In genomic region chr2:40440835-40441234, GRCh38 we compare ENCODE assay signal across 25 cellular contexts. TPM values are rescaled to one million over a fixed set of nuclear protein-coding genes. Genes with fewer than 3 reads are reported as not detected.
DNase-seq lines count a peak whose midpoint lies in the region; ATAC-seq and TF ChIP-seq lines count a peak whose summit lies in the region.
"Had no signal": no experiment of that assay in that cellular context is flagged by ENCODE, and none has a peak within 500 bp of the region (broad histone marks: within the 10 kb centered on the region; RNA-seq: fewer than 3 reads in every experiment).

No MANE protein-coding gene starts in this region.

- H3K9me2 ChIP-seq in SK-N-SH = no peaks in the 10 kb centered on the region
- no peaks in the 10 kb centered on the region for H3K9me2 ChIP-seq in Karpas-422 (replicated peaks; ENCODE audit: insufficient read depth, low read length)

- no peak overlapping the region for H3K9ac ChIP-seq in SK-N-SH
- no peak overlapping the region for H3K9ac ChIP-seq in Karpas-422 (ENCODE audit: low read length)

- H2AFZ ChIP-seq in SK-N-SH (ENCODE audit: low read depth) = no peak overlapping the region
- H2AFZ ChIP-seq in Karpas-422 (ENCODE audit: low read length) = no peak overlapping the region
- H2AFZ ChIP-seq: hepatocyte had no signal

- POLR2A ChIA-PET in SK-N-SH (lab: Yijun Ruan, JAX) = no interaction called here

- no peak for TF ChIP-seq CTCF in SK-N-SH (IDR thresholded peaks at IDR 0.05)

- CTCF ChIA-PET in SK-N-SH (lab: Yijun Ruan, JAX) = no interaction called here
- CTCF ChIA-PET in activated CD8-positive, alpha-beta memory T cell treated with anti-CD3 and anti-CD28 coated beads, Interleukin-2, amount 10 ng/mL, durations not matched to agents 7 days and 5 days (lab: Charles Lee) = no interaction called here

- H3K27me3 ChIP-seq in SK-N-SH (ENCODE audit: insufficient read depth) = no peaks in the 10 kb centered on the region
- H3K27me3 ChIP-seq in Karpas-422 (ENCODE audit: low read length) = no peaks in the 10 kb centered on the region
- H3K27me3 ChIP-seq: body of pancreas, hepatocyte had no signal

- H3K27ac Mint-ChIP-seq in naive B cell = no peak overlapping the region
- H3K27ac Mint-ChIP-seq in activated CD8-positive, alpha-beta memory T cell treated with anti-CD3 and anti-CD28 coated beads, Interleukin-2, amount 10 ng/mL, durations not matched to agents 7 days and 5 days = no peak overlapping the region
- H3K27ac Mint-ChIP-seq: activated CD4-positive, alpha-beta memory T cell treated with anti-CD3 and anti-CD28 coated beads, Interleukin-2, amount 10 ng/mL, durations not matched to agents 7 days and 5 days; activated naive CD8-positive, alpha-beta T cell treated with anti-CD3 and anti-CD28 coated beads, Interleukin-2, amount 10 ng/mL, durations not matched to agents 7 days and 5 days; stimulated activated effector memory CD8-positive, alpha-beta T cell treated with anti-CD3 and anti-CD28 coated beads, Interleukin-12 subunit alpha, Interleukin-12 subunit beta, amount 100 ng/mL, for 72 hours had no signal

- H3F3A ChIP-seq in SK-N-SH (replicated peaks; ENCODE audit: insufficient read depth) = peaks cover 6% of the 10 kb centered on the region

- H3K27ac ChIP-seq in SK-N-SH (ENCODE audit: low read depth in 2 of 2, low read length in 1 of 2) = peak overlapping the region in 1 of 2 experiments; percentile 18; a peak in 2 of 4 replicates
- no peak overlapping the region for H3K27ac ChIP-seq in Karpas-422 (ENCODE audit: low read length)
- H3K27ac ChIP-seq: body of pancreas, hepatocyte had no signal

- H3K9me3 ChIP-seq in SK-N-SH (no peaks in the 10 kb centered on the region), Karpas-422 (ENCODE audit: low read length) (no peaks in the 10 kb centered on the region)
- H3K9me3 ChIP-seq: body of pancreas had no signal

- 0 out of 2 replicates have a peak overlapping the region, but pooled peaks have one; percentile 0 for H3K4me2 ChIP-seq in SK-N-SH
- H3K4me2 ChIP-seq in Karpas-422 (ENCODE audit: low read depth, low read length, poor library complexity, severe bottlenecking) = no peak overlapping the region
- H3K4me2 ChIP-seq: hepatocyte had no signal

- no peak for TF ChIP-seq EP300 in SK-N-SH (IDR thresholded peaks at IDR 0.05; ENCODE audit: borderline replicate concordance in 1 of 2, low read depth in 1 of 2, low read length in 1 of 2)

- no peaks in the 10 kb centered on the region for H3K36me3 Mint-ChIP-seq in naive B cell
- no peaks in the 10 kb centered on the region for H3K36me3 Mint-ChIP-seq in activated CD8-positive, alpha-beta memory T cell treated with anti-CD3 and anti-CD28 coated beads, Interleukin-2, amount 10 ng/mL, durations not matched to agents 7 days and 5 days
- H3K36me3 Mint-ChIP-seq: activated naive CD8-positive, alpha-beta T cell treated with anti-CD3 and anti-CD28 coated beads, Interleukin-2, amount 10 ng/mL, durations not matched to agents 7 days and 5 days; IgD-negative memory B cell; stimulated activated effector memory CD8-positive, alpha-beta T cell treated with anti-CD3 and anti-CD28 coated beads, Interleukin-12 subunit alpha, Interleukin-12 subunit beta, amount 100 ng/mL, for 72 hours had no signal

- H3K36me3 ChIP-seq in SK-N-SH (replicated peaks in 1 of 2; ENCODE audit: control insufficient read depth in 1 of 2, insufficient read depth in 2 of 2, low read length in 1 of 2) (no peaks in the 10 kb centered on the region), Karpas-422 (ENCODE audit: insufficient read depth, low read length) (no peaks in the 10 kb centered on the region)

- peaks cover 31% of the 10 kb centered on the region; the same call in 1 of the 2 replicates for H3K79me2 ChIP-seq in SK-N-SH (ENCODE audit: insufficient read depth)
- H3K79me2 ChIP-seq in Karpas-422 (ENCODE audit: low read length) = no peaks in the 10 kb centered on the region
- H3K79me2 ChIP-seq: hepatocyte had no signal

- DNase-seq in SK-N-SH (no peak), Karpas-422 (peak; percentile 49), OCI-M1 (lab: John Stamatoyannopoulos, UW) (peak; percentile 81), naive B cell (peak; percentile 12), Ammon's horn (ENCODE audit: low spot score) (no peak)
- no peak for DNase-seq in activated CD8-positive, alpha-beta memory T cell treated with anti-CD3 and anti-CD28 coated beads, Interleukin-2, amount 10 ng/mL, durations not matched to agents 7 days and 5 days
- DNase-seq: activated CD4-positive, alpha-beta memory T cell treated with anti-CD3 and anti-CD28 coated beads, Interleukin-2, amount 10 ng/mL, durations not matched to agents 7 days and 5 days; activated effector memory CD4-positive, alpha-beta T cell treated with Interleukin-2 at 50 U/mL for 16 hours; activated naive CD8-positive, alpha-beta T cell treated with anti-CD3 and anti-CD28 coated beads, Interleukin-2, amount 10 ng/mL, durations not matched to agents 7 days and 5 days; activated T-cell treated with anti-CD3 and anti-CD28 coated beads for 4 hours; body of pancreas; Calu3; effector CD8-positive, alpha-beta T cell; erythroblast; HCEC 1CT; left colon; mesendoderm; NCI-H526; occipital lobe had no signal

- H3K27me3 Mint-ChIP-seq in naive B cell = no peaks in the 10 kb centered on the region
- no peaks in the 10 kb centered on the region for H3K27me3 Mint-ChIP-seq in activated CD8-positive, alpha-beta memory T cell treated with anti-CD3 and anti-CD28 coated beads, Interleukin-2, amount 10 ng/mL, durations not matched to agents 7 days and 5 days
- H3K27me3 Mint-ChIP-seq: activated CD4-positive, alpha-beta memory T cell treated with anti-CD3 and anti-CD28 coated beads, Interleukin-2, amount 10 ng/mL, durations not matched to agents 7 days and 5 days; IgD-negative memory B cell had no signal

- TF ChIP-seq RAD21 in SK-N-SH (IDR thresholded peaks at IDR 0.05; ENCODE audit: low read length) = no peak

- H3K4me3 Mint-ChIP-seq in naive B cell = peak overlapping the region in 1 of 8 donors; percentile 5
- no peak overlapping the region for H3K4me3 Mint-ChIP-seq in activated CD8-positive, alpha-beta memory T cell treated with anti-CD3 and anti-CD28 coated beads, Interleukin-2, amount 10 ng/mL, durations not matched to agents 7 days and 5 days
- H3K4me3 Mint-ChIP-seq: activated CD4-positive, alpha-beta memory T cell treated with anti-CD3 and anti-CD28 coated beads, Interleukin-2, amount 10 ng/mL, durations not matched to agents 7 days and 5 days; activated naive CD8-positive, alpha-beta T cell treated with anti-CD3 and anti-CD28 coated beads, Interleukin-2, amount 10 ng/mL, durations not matched to agents 7 days and 5 days; IgD-negative memory B cell; stimulated activated effector memory CD8-positive, alpha-beta T cell treated with anti-CD3 and anti-CD28 coated beads, Interleukin-12 subunit alpha, Interleukin-12 subunit beta, amount 100 ng/mL, for 72 hours had no signal

- peaks cover 0 to 10% (median 8%) of the 10 kb centered on the region in 3 donors for H3K4me1 Mint-ChIP-seq in naive B cell
- H3K4me1 Mint-ChIP-seq in activated CD8-positive, alpha-beta memory T cell treated with anti-CD3 and anti-CD28 coated beads, Interleukin-2, amount 10 ng/mL, durations not matched to agents 7 days and 5 days = no peaks in the 10 kb centered on the region
- H3K4me1 Mint-ChIP-seq: activated CD4-positive, alpha-beta memory T cell treated with anti-CD3 and anti-CD28 coated beads, Interleukin-2, amount 10 ng/mL, durations not matched to agents 7 days and 5 days; activated naive CD8-positive, alpha-beta T cell treated with anti-CD3 and anti-CD28 coated beads, Interleukin-2, amount 10 ng/mL, durations not matched to agents 7 days and 5 days; stimulated activated effector memory CD8-positive, alpha-beta T cell treated with anti-CD3 and anti-CD28 coated beads, Interleukin-12 subunit alpha, Interleukin-12 subunit beta, amount 100 ng/mL, for 72 hours had no signal

- no peaks in the 10 kb centered on the region for H4K20me1 ChIP-seq in SK-N-SH (ENCODE audit: insufficient read depth)
- H4K20me1 ChIP-seq in Karpas-422 (ENCODE audit: insufficient read depth, low read depth, low read length) = no peaks in the 10 kb centered on the region

- H3K4me1 ChIP-seq in SK-N-SH (ENCODE audit: control insufficient read depth in 1 of 2, insufficient read depth in 2 of 2, low read depth in 1 of 2, low read length in 1 of 2) = peaks cover 0 to 24% of the 10 kb centered on the region in 2 experiments; a peak in 1 of 4 replicates
- H3K4me1 ChIP-seq in Karpas-422 (ENCODE audit: low read length) = 0 out of 2 replicates have a peak, but pooled peaks cover 2% of the 10 kb centered on the region
- H3K4me1 ChIP-seq: body of pancreas had no signal

- WGBS in SK-N-SH (ENCODE audit: low lambda C conversion rate) = 78% methylated on average over 1 of the region's 1 CpG

- H3K9me3 Mint-ChIP-seq in naive B cell = peaks cover 0 to 2% (median 0%) of the 10 kb centered on the region in 7 donors
- H3K9me3 Mint-ChIP-seq in activated CD8-positive, alpha-beta memory T cell treated with anti-CD3 and anti-CD28 coated beads, Interleukin-2, amount 10 ng/mL, durations not matched to agents 7 days and 5 days (ENCODE audit: low read depth) = no peaks in the 10 kb centered on the region
- H3K9me3 Mint-ChIP-seq: activated CD4-positive, alpha-beta memory T cell treated with anti-CD3 and anti-CD28 coated beads, Interleukin-2, amount 10 ng/mL, durations not matched to agents 7 days and 5 days; IgD-negative memory B cell had no signal

- ATAC-seq in SK-N-SH treated with all-trans-retinoic acid at 6 μM for 48 hours = no peak
- no peak for ATAC-seq in naive B cell (ENCODE audit: low read depth in 2 of 2)
- ATAC-seq in activated CD8-positive, alpha-beta memory T cell treated with anti-CD3 and anti-CD28 coated beads, Interleukin-2, amount 10 ng/mL, durations not matched to agents 7 days and 5 days = no peak
- no peak for ATAC-seq in HG03135 (IDR thresholded peaks at IDR 0.05; ENCODE audit: unreplicated experiment)
- ATAC-seq: activated CD4-positive, CD25-positive, alpha-beta regulatory T cell treated with anti-CD3 and anti-CD28 coated beads, Interleukin-2, amount 50 U/mL, for 24 hours; body of pancreas; left colon; stimulated activated effector memory CD8-positive, alpha-beta T cell treated with anti-CD3 and anti-CD28 coated beads, Interleukin-12 subunit alpha, Interleukin-12 subunit beta, amount 100 ng/mL, for 72 hours had no signal

- no peak overlapping the region for H3K4me3 ChIP-seq in SK-N-SH (ENCODE audit: low read depth in 2 of 2, low read length in 1 of 2)
- H3K4me3 ChIP-seq in Karpas-422 (ENCODE audit: low read length) = no peak overlapping the region
- H3K4me3 ChIP-seq: body of pancreas, hepatocyte had no signal

TF ChIP-seq in SK-N-SH treated with all-trans-retinoic acid at 6 μM for 48 hours, 23 proteins besides CTCF, POLR2A, EP300 and RAD21 (continues in another document):
- no peak for TF ChIP-seq ZNF8 (CRISPR knock-in tag; IDR thresholded peaks at IDR 0.05)
- TF ChIP-seq CSDC2 (CRISPR knock-in tag; IDR thresholded peaks at IDR 0.05) = no peak

RNA-seq across cellular contexts. Expression of gene SLC8A1, which starts 11.1 kb away (rescaled TPM):
- polyA plus RNA-seq in SK-N-SH (2012; rRNA removed) (3.2 and 4.6 TPM in 2 replicates), naive B cell (ENCODE audit: low read depth in 6 of 6) (under 1 TPM in 1 of 6 donors, not detected in 5; 0.04 TPM)
- polyA plus RNA-seq in SK-N-SH (2012; cell fraction: cytosol; rRNA removed) = 4.1 and 4.4 TPM in 2 replicates
- 1.2 and 2.9 TPM in 2 replicates for polyA plus RNA-seq in SK-N-SH (2012; cell fraction: nucleus; rRNA removed)
- not detected in 2 replicates for total RNA-seq in Karpas-422 (2014; rRNA removed; shearing (Covaris generic); ENCODE audit: low replicate concordance)
- total RNA-seq in activated CD8-positive, alpha-beta memory T cell treated with anti-CD3 and anti-CD28 coated beads, Interleukin-2, amount 10 ng/mL, durations not matched to agents 7 days and 5 days = 1 to 10 TPM in 1 of 2 experiments, under 1 TPM in 1; 0.44 to 1.1 TPM
- polyA plus RNA-seq: IgD-negative memory B cell had no signal

Comparison
In these comparisons a context has a peak if more than half of its experiments do, and no peak if none do; other contexts are left out.
1. DNase-seq: peak in Karpas-422 (single experiment), OCI-M1 (single experiment) and naive B cell (single experiment); none in SK-N-SH (single experiment), Ammon's horn (single experiment) and activated CD8-positive, alpha-beta memory T cell treated with anti-CD3 and anti-CD28 coated beads, Interleukin-2, amount 10 ng/mL, durations not matched to agents 7 days and 5 days (single experiment).